ENCODE assay signal across 17 cellular contexts in the genomic region with DNA sequence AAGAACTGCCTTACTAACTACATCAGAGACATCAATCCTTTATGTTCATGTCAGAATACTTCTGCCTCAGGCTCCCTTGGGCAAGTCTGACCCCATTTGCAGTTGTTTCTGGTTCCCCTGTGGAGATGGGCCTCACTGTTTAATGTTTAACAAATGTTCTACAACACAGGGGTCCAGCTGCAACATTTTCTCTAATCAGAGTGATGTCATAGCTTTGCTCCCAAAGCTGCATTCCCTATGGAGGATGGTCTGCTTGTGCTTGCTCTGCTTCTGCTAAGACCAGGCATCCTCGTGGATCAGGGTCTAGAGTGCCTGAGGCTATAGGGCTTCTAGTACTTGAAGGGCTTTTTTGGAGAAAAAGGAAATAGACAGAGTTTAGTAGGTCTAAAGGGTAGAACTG.
DNase-seq lines count a peak whose midpoint lies in the region; ATAC-seq lines count a peak whose summit lies in the region.
"Had no signal": no experiment of that assay in that cellular context is flagged by ENCODE, and none has a peak within 500 bp of the region (broad histone marks: within the 10 kb centered on the region; RNA-seq: fewer than 3 reads in every experiment).

No MANE protein-coding gene starts in this region.

- H3K14ac ChIP-seq in mesenchymal stem cell (ENCODE audit: low read length in 2 of 2), result no peak overlapping the region

- H3K27ac ChIP-seq in mesenchymal stem cell (ENCODE audit: low read length, poor library complexity, severe bottlenecking), result peak overlapping the region; percentile 70
- H3K27ac ChIP-seq: A549 had no signal

- H3K18ac ChIP-seq in mesenchymal stem cell (ENCODE audit: low read depth in 1 of 2, low read length in 2 of 2), result peak overlapping the region in 1 of 2 experiments; percentile 11

- no peak overlapping the region for H3K4ac ChIP-seq in mesenchymal stem cell (ENCODE audit: low read depth in 1 of 2, low read length in 2 of 2)

- H3K27ac Mint-ChIP-seq in activated T-helper 2 cell treated with anti-CD3 and anti-CD28 coated beads, Interferon-gamma antibody, Interleukin-2, Interleukin-4, amounts not matched to agents 10 μg/mL and 5 μg/mL and 100 μg/mL, durations not matched to agents 14 hours and 24 hours and 36 hours, result no peak overlapping the region
- no peak overlapping the region for H3K27ac Mint-ChIP-seq in activated naive CD4-positive, alpha-beta T cell treated with anti-CD3 and anti-CD28 coated beads for 36 hours
- H3K27ac Mint-ChIP-seq: CD4-positive, CD25-positive, alpha-beta regulatory T cell had no signal

- WGBS in mesenchymal stem cell, result 55% methylated on average over 1 of the region's 1 CpG

- H3K27me3 Mint-ChIP-seq in activated T-helper 2 cell treated with anti-CD3 and anti-CD28 coated beads, Interferon-gamma antibody, Interleukin-2, Interleukin-4, amounts not matched to agents 10 μg/mL and 5 μg/mL and 100 μg/mL, durations not matched to agents 14 hours and 24 hours and 36 hours (ENCODE audit: low read depth), result no peaks in the 10 kb centered on the region
- no peaks in the 10 kb centered on the region for H3K27me3 Mint-ChIP-seq in activated naive CD4-positive, alpha-beta T cell treated with anti-CD3 and anti-CD28 coated beads for 36 hours (ENCODE audit: low read depth)
- H3K27me3 Mint-ChIP-seq: CD4-positive, CD25-positive, alpha-beta regulatory T cell had no signal

- no peak overlapping the region for H3K23ac ChIP-seq in mesenchymal stem cell (ENCODE audit: low read length in 2 of 2)

- no peak overlapping the region for H2AK5ac ChIP-seq in mesenchymal stem cell (ENCODE audit: low read length, severe bottlenecking)

- H3K79me1 ChIP-seq in mesenchymal stem cell (replicated peaks; ENCODE audit: low read length, poor library complexity, severe bottlenecking), result no peaks in the 10 kb centered on the region

- H3K9me3 ChIP-seq in mesenchymal stem cell (ENCODE audit: control insufficient read depth, low read length), result no peaks in the 10 kb centered on the region
- H3K9me3 ChIP-seq: A549 had no signal

- H3K9me3 Mint-ChIP-seq in activated T-helper 2 cell treated with anti-CD3 and anti-CD28 coated beads, Interferon-gamma antibody, Interleukin-2, Interleukin-4, amounts not matched to agents 10 μg/mL and 5 μg/mL and 100 μg/mL, durations not matched to agents 14 hours and 24 hours and 36 hours, result peaks cover 1% of the 10 kb centered on the region
- no peaks in the 10 kb centered on the region for H3K9me3 Mint-ChIP-seq in activated naive CD4-positive, alpha-beta T cell treated with anti-CD3 and anti-CD28 coated beads for 36 hours

- H2AFZ ChIP-seq in mesenchymal stem cell (ENCODE audit: low read depth, low read length), result no peak overlapping the region

- no peak overlapping the region for H3K4me3 ChIP-seq in mesenchymal stem cell (ENCODE audit: insufficient read depth in 1 of 2, low read depth in 1 of 2, low read length in 2 of 2)
- H3K4me3 ChIP-seq: A549 had no signal

- DNase-seq in left ventricle myocardium superior (no peak), left cardiac atrium (no peak), brain pericyte (ENCODE audit: low read depth, low spot score) (peak; percentile 50), mesenchymal stem cell (peak; percentile 9)
- no peak for DNase-seq in activated T-helper 2 cell treated with anti-CD3 and anti-CD28 coated beads, Interferon-gamma antibody, Interleukin-2, Interleukin-4, amounts not matched to agents 10 μg/mL and 5 μg/mL and 100 μg/mL, durations not matched to agents 14 hours and 24 hours and 36 hours (ENCODE audit: low spot score)
- DNase-seq in activated naive CD4-positive, alpha-beta T cell treated with anti-CD3 and anti-CD28 coated beads for 36 hours, result no peak
- DNase-seq: Calu3; CD4-positive, CD25-positive, alpha-beta regulatory T cell; DMS79 treated with DMSO at 0.1 percent for 48 hours; GDM1; HCEC 1CT; MV-4-11; NCI-H1436; NCI-H2081 treated with DMSO at 0.1 percent for 48 hours; NCI-H524 had no signal

- H3K36me3 ChIP-seq in mesenchymal stem cell (ENCODE audit: control insufficient read depth in 1 of 2, insufficient read depth in 2 of 2, low read depth in 1 of 2, low read length in 2 of 2), result no peaks in the 10 kb centered on the region

- H2BK15ac ChIP-seq in mesenchymal stem cell (ENCODE audit: low read depth, poor library complexity, severe bottlenecking), result no peak overlapping the region

- ATAC-seq in left ventricle myocardium superior, result peak; percentile 37
- no peak for ATAC-seq in left cardiac atrium
- no peak for ATAC-seq in GM19395 (IDR thresholded peaks at IDR 0.05; ENCODE audit: unreplicated experiment)
- ATAC-seq: A549 had no signal

- no peak overlapping the region for H4K8ac ChIP-seq in mesenchymal stem cell (ENCODE audit: low read length)

- no peak overlapping the region for H3K9ac ChIP-seq in mesenchymal stem cell (ENCODE audit: low read length)

- H3K4me3 Mint-ChIP-seq in activated T-helper 2 cell treated with anti-CD3 and anti-CD28 coated beads, Interferon-gamma antibody, Interleukin-2, Interleukin-4, amounts not matched to agents 10 μg/mL and 5 μg/mL and 100 μg/mL, durations not matched to agents 14 hours and 24 hours and 36 hours (ENCODE audit: low read depth), result no peak overlapping the region
- H3K4me3 Mint-ChIP-seq in activated naive CD4-positive, alpha-beta T cell treated with anti-CD3 and anti-CD28 coated beads for 36 hours, result no peak overlapping the region
- H3K4me3 Mint-ChIP-seq: CD4-positive, CD25-positive, alpha-beta regulatory T cell had no signal

- H2BK120ac ChIP-seq in mesenchymal stem cell (ENCODE audit: low read depth, low read length), result no peak overlapping the region

- CTCF ChIA-PET in activated naive CD4-positive, alpha-beta T cell treated with anti-CD3 and anti-CD28 coated beads for 36 hours (lab: Charles Lee), result no interaction called here

- no peak overlapping the region for H2BK5ac ChIP-seq in mesenchymal stem cell (ENCODE audit: low read depth, low read length, poor library complexity, severe bottlenecking)

- no peak overlapping the region for H3K4me2 ChIP-seq in mesenchymal stem cell (ENCODE audit: low read length, poor library complexity, severe bottlenecking)
- H3K4me2 ChIP-seq: A549 had no signal

- H3K4me1 Mint-ChIP-seq in activated T-helper 2 cell treated with anti-CD3 and anti-CD28 coated beads, Interferon-gamma antibody, Interleukin-2, Interleukin-4, amounts not matched to agents 10 μg/mL and 5 μg/mL and 100 μg/mL, durations not matched to agents 14 hours and 24 hours and 36 hours (ENCODE audit: low read depth), result no peaks in the 10 kb centered on the region
- H3K4me1 Mint-ChIP-seq in activated naive CD4-positive, alpha-beta T cell treated with anti-CD3 and anti-CD28 coated beads for 36 hours (ENCODE audit: low read depth), result no peaks in the 10 kb centered on the region
- H3K4me1 Mint-ChIP-seq: CD4-positive, CD25-positive, alpha-beta regulatory T cell had no signal

- intact Hi-C loops in left ventricle myocardium superior (cut with micrococcal nuclease), result no loop called here
- intact Hi-C loops in left cardiac atrium (cut with DNase I), result no loop called here
- intact Hi-C loops in activated T-helper 2 cell treated with anti-CD3 and anti-CD28 coated beads, Interferon-gamma antibody, Interleukin-2, Interleukin-4, amounts not matched to agents 10 μg/mL and 5 μg/mL and 100 μg/mL, durations not matched to agents 14 hours and 24 hours and 36 hours (cut with micrococcal nuclease), result no loop called here
- intact Hi-C loops in activated naive CD4-positive, alpha-beta T cell treated with anti-CD3 and anti-CD28 coated beads for 36 hours (cut with micrococcal nuclease), result no loop called here

- H4K91ac ChIP-seq in mesenchymal stem cell (ENCODE audit: low read length), result no peak overlapping the region

- no peaks in the 10 kb centered on the region for H3K27me3 ChIP-seq in mesenchymal stem cell (ENCODE audit: control insufficient read depth in 1 of 2, insufficient read depth in 1 of 2, low read length in 2 of 2)

- peak overlapping the region in 1 of 2 experiments; percentile 86 for H2BK12ac ChIP-seq in mesenchymal stem cell (ENCODE audit: low read length in 2 of 2)

- H3K4me1 ChIP-seq in mesenchymal stem cell (ENCODE audit: control insufficient read depth, insufficient read depth, low read depth, low read length), result no peaks in the 10 kb centered on the region
- H3K4me1 ChIP-seq: A549 had no signal

- no peaks in the 10 kb centered on the region for H3K36me3 Mint-ChIP-seq in activated T-helper 2 cell treated with anti-CD3 and anti-CD28 coated beads, Interferon-gamma antibody, Interleukin-2, Interleukin-4, amounts not matched to agents 10 μg/mL and 5 μg/mL and 100 μg/mL, durations not matched to agents 14 hours and 24 hours and 36 hours (ENCODE audit: low read depth)
- no peaks in the 10 kb centered on the region for H3K36me3 Mint-ChIP-seq in activated naive CD4-positive, alpha-beta T cell treated with anti-CD3 and anti-CD28 coated beads for 36 hours (ENCODE audit: low read depth)
- H3K36me3 Mint-ChIP-seq: CD4-positive, CD25-positive, alpha-beta regulatory T cell had no signal

Comparison
In these comparisons a context has a peak if more than half of its experiments do, and no peak if none do; other contexts are left out.
1. DNase-seq: peak in brain pericyte (single experiment) and mesenchymal stem cell (single experiment); none in left ventricle myocardium superior (single experiment), left cardiac atrium (single experiment), activated T-helper 2 cell treated with anti-CD3 and anti-CD28 coated beads, Interferon-gamma antibody, Interleukin-2, Interleukin-4, amounts not matched to agents 10 μg/mL and 5 μg/mL and 100 μg/mL, durations not matched to agents 14 hours and 24 hours and 36 hours (single experiment) and activated naive CD4-positive, alpha-beta T cell treated with anti-CD3 and anti-CD28 coated beads for 36 hours (single experiment).